11 cellular contexts compared by ENCODE assay signal in the genomic region with DNA sequence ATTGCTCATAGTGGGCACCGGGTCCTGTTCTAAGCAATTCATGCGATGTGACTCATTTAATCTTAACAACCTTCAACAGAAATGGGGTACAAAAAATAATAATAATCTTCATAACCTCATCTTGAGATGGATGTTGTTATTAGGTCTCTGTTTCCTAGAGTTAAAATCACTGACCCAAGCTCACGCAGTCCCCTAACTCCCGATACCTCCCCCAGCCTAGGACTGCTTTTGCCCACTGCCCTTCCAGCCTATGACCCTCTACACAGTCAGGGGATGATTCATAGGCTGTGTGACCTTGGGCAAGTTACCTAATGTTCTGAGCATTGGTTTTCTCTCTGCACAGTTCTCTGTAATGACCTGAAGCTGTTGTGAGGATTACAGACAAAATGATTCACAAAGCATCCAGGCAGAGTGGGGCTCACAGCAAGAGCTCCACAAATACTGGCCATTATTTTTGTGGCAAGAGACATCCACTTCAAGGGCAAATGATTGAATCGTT. TPM values are rescaled to one million over a fixed set of nuclear protein-coding genes. Genes with fewer than 3 reads are reported as not detected.
A peak's percentile ranks its signal among the peaks of the same experiment; 100 is the strongest.
DNase-seq lines count a peak whose midpoint lies in the region; ATAC-seq, FAIRE-seq and TF ChIP-seq lines count a peak whose summit lies in the region.
"Had no signal": no experiment of that assay in that cellular context is flagged by ENCODE, and none has a peak within 500 bp of the region (broad histone marks: within the 10 kb centered on the region; RNA-seq: fewer than 3 reads in every experiment).

No MANE protein-coding gene starts in this region.

- TF ChIP-seq CTCF in epithelial cell of esophagus (IDR thresholded peaks at IDR 0.05; ENCODE audit: insufficient read depth, low read depth, low read length, missing control alignments), result no peak
- peak; percentile 10 for TF ChIP-seq CTCF in progenitor cell of endocrine pancreas (IDR thresholded peaks at IDR 0.05; ENCODE audit: unreplicated experiment)

- DNase-seq in GM23248 (peak; percentile 70), RCC 7860 (ENCODE audit: low spot score) (peak; percentile 21), epithelial cell of esophagus (ENCODE audit: low read depth) (peak; percentile 33), progenitor cell of endocrine pancreas (ENCODE audit: low spot score, unreplicated experiment) (no peak), NCI-H82 treated with DMSO at 0.1 percent for 48 hours (lab: John Stamatoyannopoulos, UW; ENCODE audit: unreplicated experiment) (no peak), HAP-1 (ENCODE audit: low spot score in 2 of 2) (no peak)
- DNase-seq: NCI-H1417 treated with DMSO at 0.1 percent for 48 hours had no signal

- peaks cover 9% of the 10 kb centered on the region for H3K4me1 Mint-ChIP-seq in progenitor cell of endocrine pancreas (ENCODE audit: low read depth)

- H3K9ac ChIP-seq in GM23248, result peak overlapping the region; percentile 4; the same call in 1 of the 2 replicates

- H3K9me3 ChIP-seq in GM23248 (ENCODE audit: low read depth), result no peaks in the 10 kb centered on the region
- H3K9me3 ChIP-seq in HAP-1, result no peaks in the 10 kb centered on the region
- H3K9me3 ChIP-seq: Caco-2 had no signal

- no peak for ATAC-seq in HG03571 (IDR thresholded peaks at IDR 0.05; ENCODE audit: unreplicated experiment)

- H3K27ac Mint-ChIP-seq in progenitor cell of endocrine pancreas, result no peak overlapping the region
- H3K27ac Mint-ChIP-seq: activated T-helper 1 cell treated with anti-CD3 and anti-CD28 coated beads, Interleukin-12 subunit alpha, Interleukin-12 subunit beta, Interleukin-2, Interleukin-4 antibody, amounts not matched to agents 30 ng/mL and 10 ng/mL and 1 ng/mL, durations not matched to agents 14 hours and 24 hours and 36 hours had no signal

- H3K27ac ChIP-seq in GM23248, result 0 out of 2 replicates have a peak overlapping the region, but pooled peaks have one; percentile 14

- no peaks in the 10 kb centered on the region for H4K20me1 ChIP-seq in GM23248 (ENCODE audit: insufficient read depth)

- H3K4me3 Mint-ChIP-seq in progenitor cell of endocrine pancreas (ENCODE audit: low read depth), result no peak overlapping the region
- H3K4me3 Mint-ChIP-seq: activated T-helper 1 cell treated with anti-CD3 and anti-CD28 coated beads, Interleukin-12 subunit alpha, Interleukin-12 subunit beta, Interleukin-2, Interleukin-4 antibody, amounts not matched to agents 30 ng/mL and 10 ng/mL and 1 ng/mL, durations not matched to agents 14 hours and 24 hours and 36 hours had no signal

- H3K4me2 ChIP-seq in GM23248 (ENCODE audit: unreplicated experiment), result peak overlapping the region; percentile 13

- in situ Hi-C loops in GM23248 (cut with MboI), result loop anchor here (10.0 kb wide), 1 partner anchor 309 kb away; no protein-coding TSS in a partner anchor
- in situ Hi-C loops in HAP-1 (cut with MboI; ENCODE audit: low sequenced_read_pairs), result no loop called here

- FAIRE-seq in RCC 7860 (lab: Jason Lieb, UNC), result no peak

- no peaks in the 10 kb centered on the region for H3K36me3 ChIP-seq in GM23248 (ENCODE audit: low read depth)
- H3K36me3 ChIP-seq in HAP-1 (replicated peaks), result no peaks in the 10 kb centered on the region

- no peaks in the 10 kb centered on the region for H3K9me2 ChIP-seq in GM23248 (ENCODE audit: insufficient read depth)

- H2AFZ ChIP-seq in GM23248, result peak overlapping the region; percentile 83

- H3K4me3 ChIP-seq in GM23248, result no peak overlapping the region
- H3K4me3 ChIP-seq in epithelial cell of esophagus (ENCODE audit: low read length), result no peak overlapping the region
- no peak overlapping the region for H3K4me3 ChIP-seq in HAP-1

- no peaks in the 10 kb centered on the region for H3K79me2 ChIP-seq in GM23248 (ENCODE audit: insufficient read depth)

- peaks cover 8% of the 10 kb centered on the region for H3F3A ChIP-seq in GM23248 (ENCODE audit: insufficient read depth)

- no peaks in the 10 kb centered on the region for H3K36me3 Mint-ChIP-seq in progenitor cell of endocrine pancreas (ENCODE audit: insufficient read depth)

- no peaks in the 10 kb centered on the region for H3K9me3 Mint-ChIP-seq in progenitor cell of endocrine pancreas (ENCODE audit: low read depth)
- H3K9me3 Mint-ChIP-seq: activated T-helper 1 cell treated with anti-CD3 and anti-CD28 coated beads, Interleukin-12 subunit alpha, Interleukin-12 subunit beta, Interleukin-2, Interleukin-4 antibody, amounts not matched to agents 30 ng/mL and 10 ng/mL and 1 ng/mL, durations not matched to agents 14 hours and 24 hours and 36 hours had no signal

- WGBS in GM23248 (ENCODE audit: low coverage in 1 of 2, low lambda C conversion rate in 2 of 2, missing lambda C conversion rate in 2 of 2), 2 experiments, result 37 to 39% methylated on average over 5 of the region's 5 CpGs

- no peaks in the 10 kb centered on the region for H3K27me3 ChIP-seq in GM23248 (replicated peaks; ENCODE audit: insufficient read depth)
- H3K27me3 ChIP-seq in HAP-1 (ENCODE audit: low read depth), result no peaks in the 10 kb centered on the region

- peaks cover 12% of the 10 kb centered on the region for H3K4me1 ChIP-seq in GM23248 (ENCODE audit: insufficient read depth)
- H3K4me1 ChIP-seq in HAP-1, result peaks cover 10% of the 10 kb centered on the region

- H3K27me3 Mint-ChIP-seq in progenitor cell of endocrine pancreas, result peaks cover 9% of the 10 kb centered on the region

RNA-seq across cellular contexts. Expression of a gene that starts 19.9 kb away (rescaled TPM):
- 6.6 and 18.3 TPM in 2 replicates for total RNA-seq in GM23248 (2014; rRNA removed; shearing (Covaris generic))
- 8.1 and 8.5 TPM in 2 replicates for polyA plus RNA-seq in GM23248 (2016; fragmentation: Nextera tagmentation; extraction: Ambion mirVana)
- 12.6 and 16.6 TPM in 2 replicates for total RNA-seq in progenitor cell of endocrine pancreas

RNA-seq across cellular contexts. Expression of a gene that starts 26.3 kb away (rescaled TPM):
- not detected in 2 replicates for total RNA-seq in GM23248 (2014; rRNA removed; shearing (Covaris generic))
- not detected in 2 replicates for polyA plus RNA-seq in GM23248 (2016; fragmentation: Nextera tagmentation; extraction: Ambion mirVana)
- not detected in 2 replicates for total RNA-seq in progenitor cell of endocrine pancreas
- total RNA-seq: activated T-helper 1 cell treated with anti-CD3 and anti-CD28 coated beads, Interleukin-12 subunit alpha, Interleukin-12 subunit beta, Interleukin-2, Interleukin-4 antibody, amounts not matched to agents 30 ng/mL and 10 ng/mL and 1 ng/mL, durations not matched to agents 14 hours and 24 hours and 36 hours; Caco-2; HT1080 had no signal

RNA-seq across cellular contexts. Expression of a gene that starts 48.7 kb away (rescaled TPM):
- 41.9 and 54.6 TPM in 2 replicates for total RNA-seq in GM23248 (2014; rRNA removed; shearing (Covaris generic))
- 23.3 and 26.6 TPM in 2 replicates for polyA plus RNA-seq in GM23248 (2016; fragmentation: Nextera tagmentation; extraction: Ambion mirVana)
- 13.2 and 13.7 TPM in 2 replicates for total RNA-seq in progenitor cell of endocrine pancreas

RNA-seq across cellular contexts. Expression of a gene that starts 58.3 kb away (rescaled TPM):
- 29.9 and 45.1 TPM in 2 replicates for total RNA-seq in GM23248 (2014; rRNA removed; shearing (Covaris generic))
- 2.7 and 2.9 TPM in 2 replicates for polyA plus RNA-seq in GM23248 (2016; fragmentation: Nextera tagmentation; extraction: Ambion mirVana)
- 32.5 and 35.8 TPM in 2 replicates for total RNA-seq in progenitor cell of endocrine pancreas

Comparison
In these comparisons a context has a peak if more than half of its experiments do, and no peak if none do; other contexts are left out.
1. DNase-seq: peak in GM23248 (single experiment), RCC 7860 (single experiment) and epithelial cell of esophagus (single experiment); none in progenitor cell of endocrine pancreas (single experiment), NCI-H82 treated with DMSO at 0.1 percent for 48 hours (single experiment) and HAP-1 (0 of 2).